Comparison of ENCODE assay signal across 8 cellular contexts in genomic region chr14:51652168-51653095, GRCh38. TPM values are rescaled to one million over a fixed set of nuclear protein-coding genes. Genes with fewer than 3 reads are reported as not detected.
DNase-seq lines count a peak whose midpoint lies in the region; ATAC-seq and TF ChIP-seq lines count a peak whose summit lies in the region.

No MANE protein-coding gene starts in this region.

- no peaks in the 10 kb centered on the region for H4K20me1 ChIP-seq in mammary epithelial cell (ENCODE audit: insufficient read depth, low read length)

- H3K9me3 ChIP-seq in mammary epithelial cell (replicated peaks; ENCODE audit: insufficient read depth, low read length) = no peaks in the 10 kb centered on the region

- dilution Hi-C loops in mammary epithelial cell (cut with HindIII; ENCODE audit: low sequenced_read_pairs) = no loop called here

- H3K79me2 ChIP-seq in mammary epithelial cell (ENCODE audit: insufficient read depth, low read length) = peaks cover 93% of the 10 kb centered on the region

- intact Hi-C loops in mammary epithelial cell (cut with micrococcal nuclease) = loop anchor here (1.0 to 5.0 kb wide), 9 partner anchors 40 to 369 kb away; no protein-coding TSS in a partner anchor

- peak overlapping the region; percentile 82 to 94 (median 89) for H3K4me3 ChIP-seq in mammary epithelial cell (replicated peaks in 1 of 3; ENCODE audit: insufficient read depth in 1 of 3, low read depth in 2 of 3, low read length in 3 of 3)

- H2AFZ ChIP-seq in mammary epithelial cell (ENCODE audit: low read depth, low read length) = peak overlapping the region; percentile 79

- TF ChIP-seq CTCF in mammary epithelial cell (conservative IDR thresholded peaks at IDR 0.05 in 1 of 2, IDR thresholded peaks at IDR 0.05 in 1 of 2; ENCODE audit: extremely low read depth in 1 of 2, insufficient read depth in 1 of 2, low read depth in 1 of 2, low read length in 2 of 2) = no peak

- peak overlapping the region; percentile 82 for H3K27ac ChIP-seq in mammary epithelial cell (ENCODE audit: insufficient read depth, low read depth, low read length)
- H3K27ac ChIP-seq in layer of hippocampus (ENCODE audit: low read depth, low read length) = peak overlapping the region; percentile 72

- CTCF ChIA-PET in mammary epithelial cell (lab: Charles Lee; ENCODE audit: low non-redundant PET) = interaction anchor here (0.6 to 1.5 kb wide), 4 partner anchors 17 to 131 kb away, joined by 3 to 8 read pairs (median 4); no protein-coding TSS in a partner anchor

- 0% methylated on average over 16 of the region's 75 CpGs for WGBS in mammary epithelial cell (ENCODE audit: low coverage, missing lambda C conversion rate)

- H3K4me2 ChIP-seq in mammary epithelial cell (ENCODE audit: insufficient read depth, low read depth, low read length) = peak overlapping the region; percentile 92

- in situ Hi-C loops in mammary epithelial cell (cut with MboI; ENCODE audit: low sequenced_read_pairs in 2 of 2) = no loop called here

- peak; percentile 21 for DNase-seq in stimulated activated CD4-positive, alpha-beta T cell treated with anti-CD3 and anti-CD28 coated beads, Interleukin-12 subunit alpha, Interleukin-12 subunit beta, amount 100 ng/mL, for 4 hours
- DNase-seq in stimulated activated CD4-positive, alpha-beta T cell treated with anti-CD3 and anti-CD28 coated beads, Interleukin-15, amount 100 ng/mL, for 24 hours = no peak
- DNase-seq in RKO (ENCODE audit: low spot score) (peak; percentile 47), mammary epithelial cell (no peak), epidermal melanocyte (ENCODE audit: insufficient read length, low spot score) (no peak)
- DNase-seq in stimulated activated CD4-positive, alpha-beta T cell treated with anti-CD3 and anti-CD28 coated beads, TNF-alpha, amount 100 ng/mL, for 24 hours (ENCODE audit: low read depth in 3 of 3) = peak; percentile 7 to 32 (median 8)

- H3K9ac ChIP-seq in mammary epithelial cell (ENCODE audit: insufficient read depth, low read length) = peak overlapping the region; percentile 91

- no peaks in the 10 kb centered on the region for H3K36me3 ChIP-seq in mammary epithelial cell (ENCODE audit: insufficient read depth, low read length)

- H3K27me3 ChIP-seq in mammary epithelial cell (ENCODE audit: insufficient read depth, low read length) (no peaks in the 10 kb centered on the region), layer of hippocampus (ENCODE audit: control insufficient read depth, insufficient read depth, low read length) (no peaks in the 10 kb centered on the region)

- H3K4me1 ChIP-seq in mammary epithelial cell (ENCODE audit: insufficient read depth, low read length) = peaks cover 20% of the 10 kb centered on the region

- ATAC-seq in HG02973 (IDR thresholded peaks at IDR 0.05; ENCODE audit: unreplicated experiment) = peak; percentile 30

- no TSS peak for BruUV-seq in mammary epithelial cell (replicated peaks; lab: Mats Ljungman, UMichigan)

RNA-seq across cellular contexts. Expression of gene FRMD6, which starts 0.7 kb away (rescaled TPM):
- 100 to 1,000 TPM; 191 to 302 TPM for total RNA-seq in mammary epithelial cell
- polyA plus RNA-seq in mammary epithelial cell = 60.4 TPM
- polyA minus RNA-seq in mammary epithelial cell = 101 TPM

Comparison
In these comparisons a context has a peak if more than half of its experiments do, and no peak if none do; other contexts are left out.
1. DNase-seq: peak in stimulated activated CD4-positive, alpha-beta T cell treated with anti-CD3 and anti-CD28 coated beads, Interleukin-12 subunit alpha, Interleukin-12 subunit beta, amount 100 ng/mL, for 4 hours (single experiment), RKO (single experiment) and stimulated activated CD4-positive, alpha-beta T cell treated with anti-CD3 and anti-CD28 coated beads, TNF-alpha, amount 100 ng/mL, for 24 hours (3 of 3); none in stimulated activated CD4-positive, alpha-beta T cell treated with anti-CD3 and anti-CD28 coated beads, Interleukin-15, amount 100 ng/mL, for 24 hours (single experiment), mammary epithelial cell (single experiment) and epidermal melanocyte (single experiment).